8 cellular contexts compared by ENCODE assay signal in genomic region chr11:62666259-62666926, GRCh38. TPM values are rescaled to one million over a fixed set of nuclear protein-coding genes. Genes with fewer than 3 reads are reported as not detected.
DNase-seq lines count a peak whose midpoint lies in the region; ATAC-seq and TF ChIP-seq lines count a peak whose summit lies in the region.

No MANE protein-coding gene starts in this region.

- WGBS in spleen, 5 donors, result 45 to 72% (median 64%) methylated on average over 14 to 16 of the region's 16 CpGs

- H3K27me3 ChIP-seq in H7 (ENCODE audit: control insufficient read depth, insufficient read depth, low read length) (no peaks in the 10 kb centered on the region), left ventricle myocardium inferior (ENCODE audit: low read depth) (no peaks in the 10 kb centered on the region), spleen (replicated peaks in 1 of 7) (no peaks in the 10 kb centered on the region)

- TF ChIP-seq CTCF in left ventricle myocardium inferior (IDR thresholded peaks at IDR 0.05; ENCODE audit: borderline replicate concordance) (no peak), spleen (IDR thresholded peaks at IDR 0.05 in 8 of 11, conservative IDR thresholded peaks at IDR 0.05 in 3 of 11) (no peak)

- ATAC-seq in GM19463 (IDR thresholded peaks at IDR 0.05; ENCODE audit: unreplicated experiment), result no peak

- peaks cover 45% of the 10 kb centered on the region for H3K36me3 Mint-ChIP-seq in activated CD4-positive, alpha-beta memory T cell treated with anti-CD3 and anti-CD28 coated beads for 36 hours

- H3K4me1 Mint-ChIP-seq in activated CD4-positive, alpha-beta memory T cell treated with anti-CD3 and anti-CD28 coated beads for 36 hours (ENCODE audit: low read depth), result peaks cover 43% of the 10 kb centered on the region

- peak overlapping the region; percentile 98 for H3K4me3 Mint-ChIP-seq in activated CD4-positive, alpha-beta memory T cell treated with anti-CD3 and anti-CD28 coated beads for 36 hours

- H3K36me3 ChIP-seq in H7 (replicated peaks; ENCODE audit: control insufficient read depth, insufficient read depth, low read length) (peaks cover 20% of the 10 kb centered on the region), left ventricle myocardium inferior (peaks cover 21% of the 10 kb centered on the region), spleen (peaks cover 0 to 39% (median 19%) of the 10 kb centered on the region in 6 donors)

- H3K4me3 ChIP-seq in H7 (ENCODE audit: insufficient read depth, low read depth, low read length) (peak overlapping the region; percentile 79), left ventricle myocardium inferior (peak overlapping the region; percentile 93), spleen (peak overlapping the region; percentile 73 to 91 (median 82))

- H3K9me3 ChIP-seq in left ventricle myocardium inferior (replicated peaks) (no peaks in the 10 kb centered on the region), spleen (no peaks in the 10 kb centered on the region)

- peak; percentile 46 for DNase-seq in H7
- peak; percentile 27 for DNase-seq in activated CD4-positive, alpha-beta memory T cell treated with anti-CD3 and anti-CD28 coated beads for 36 hours
- DNase-seq in left ventricle myocardium inferior, result no peak
- peak; percentile 82 for DNase-seq in spleen
- no peak for DNase-seq in T1000 (lab: John Stamatoyannopoulos, UW)
- no peak for DNase-seq in NCI-H2029 (lab: John Stamatoyannopoulos, UW)
- no peak for DNase-seq in NCI-H510A treated with DMSO at 0.1 percent for 48 hours (lab: John Stamatoyannopoulos, UW)

- no peak for TF ChIP-seq POLR2A in spleen (IDR thresholded peaks at IDR 0.05)

- peak overlapping the region; percentile 97 for H3K27ac Mint-ChIP-seq in activated CD4-positive, alpha-beta memory T cell treated with anti-CD3 and anti-CD28 coated beads for 36 hours

- intact Hi-C loops in activated CD4-positive, alpha-beta memory T cell treated with anti-CD3 and anti-CD28 coated beads for 36 hours (cut with micrococcal nuclease), result no loop called here
- intact Hi-C loops in left ventricle myocardium inferior (cut with micrococcal nuclease), result no loop called here
- intact Hi-C loops in spleen (cut with DNase I; ENCODE audit: low total_unique reads), result no loop called here

- H3K27ac ChIP-seq in left ventricle myocardium inferior (replicated peaks), result peak overlapping the region; percentile 95
- H3K27ac ChIP-seq in spleen, result peak overlapping the region; percentile 87 to 96 (median 94)

- POLR2A ChIA-PET in activated CD4-positive, alpha-beta memory T cell treated with anti-CD3 and anti-CD28 coated beads for 36 hours (lab: Charles Lee), result interaction anchor here (0.6 to 5.4 kb wide), 16 partner anchors 8 to 215 kb away, joined by 4 to 71 read pairs (median 17); partner anchors contain the start of genes EEF1G, GANAB, INTS5 and MTA2

- no peaks in the 10 kb centered on the region for H3K27me3 Mint-ChIP-seq in activated CD4-positive, alpha-beta memory T cell treated with anti-CD3 and anti-CD28 coated beads for 36 hours

- H3K4me1 ChIP-seq in left ventricle myocardium inferior (peaks cover 70% of the 10 kb centered on the region), spleen (peaks cover 29 to 83% (median 64%) of the 10 kb centered on the region in 6 donors)

- CTCF ChIA-PET in activated CD4-positive, alpha-beta memory T cell treated with anti-CD3 and anti-CD28 coated beads for 36 hours (lab: Charles Lee), result interaction anchor here (0.7 to 2.5 kb wide), 6 partner anchors 55 to 1307 kb away, joined by 3 to 6 read pairs (median 3); partner anchors contain the start of gene TMEM179B

- no peaks in the 10 kb centered on the region for H3K9me3 Mint-ChIP-seq in activated CD4-positive, alpha-beta memory T cell treated with anti-CD3 and anti-CD28 coated beads for 36 hours

RNA-seq across cellular contexts. Expression of gene CSKMT, which starts 1.3 kb away (rescaled TPM):
- 24.7 and 38.1 TPM in 2 replicates for total RNA-seq in H7 (2014; rRNA removed; shearing (Covaris generic))
- 10 to 100 TPM; 27.7 to 33.9 TPM for total RNA-seq in activated CD4-positive, alpha-beta memory T cell treated with anti-CD3 and anti-CD28 coated beads for 36 hours
- total RNA-seq in left ventricle myocardium inferior, result 5.0 TPM
- 10 to 100 TPM in 6 of 7 donors, 1 to 10 TPM in 1; 3.0 to 19.4 (median 13.2) TPM for total RNA-seq in spleen
- 10 to 100 TPM; 32.6 to 59.4 (median 40.3) TPM for polyA plus RNA-seq in spleen

RNA-seq across cellular contexts. Expression of gene C11orf98, which starts 1.4 kb away (rescaled TPM):
- 107 and 136 TPM in 2 replicates for total RNA-seq in H7 (2014; rRNA removed; shearing (Covaris generic))
- total RNA-seq in activated CD4-positive, alpha-beta memory T cell treated with anti-CD3 and anti-CD28 coated beads for 36 hours, result 100 to 1,000 TPM; 107 to 110 TPM
- total RNA-seq in left ventricle myocardium inferior (31.1 TPM), spleen (10 to 100 TPM; 30.9 to 43.7 (median 42.5) TPM)
- polyA plus RNA-seq in spleen, result 100 to 1,000 TPM; 144 to 164 (median 152) TPM

RNA-seq across cellular contexts. Expression of gene UQCC3, which starts 5.1 kb away (rescaled TPM):
- 19.0 and 22.4 TPM in 2 replicates for total RNA-seq in H7 (2014; rRNA removed; shearing (Covaris generic))
- 1 to 10 TPM; 6.0 to 6.2 TPM for total RNA-seq in activated CD4-positive, alpha-beta memory T cell treated with anti-CD3 and anti-CD28 coated beads for 36 hours
- 6.9 TPM for total RNA-seq in left ventricle myocardium inferior
- total RNA-seq in spleen, result 1 to 10 TPM; 4.9 to 6.5 (median 5.9) TPM
- polyA plus RNA-seq in spleen, result 10 to 100 TPM; 20.2 to 23.7 (median 23.3) TPM

RNA-seq across cellular contexts. Expression of gene LBHD1, which starts 5.7 kb away (rescaled TPM):
- 2.7 and 4.5 TPM in 2 replicates for total RNA-seq in H7 (2014; rRNA removed; shearing (Covaris generic))
- total RNA-seq in activated CD4-positive, alpha-beta memory T cell treated with anti-CD3 and anti-CD28 coated beads for 36 hours, result 10 to 100 TPM; 10.8 to 14.1 TPM
- 2.1 TPM for total RNA-seq in left ventricle myocardium inferior
- total RNA-seq in spleen, result 10 to 100 TPM in 6 of 7 donors, 1 to 10 TPM in 1; 10.0 to 20.2 (median 12.8) TPM
- 10 to 100 TPM in 2 of 3 donors, 1 to 10 TPM in 1; 7.3 to 21.2 (median 15.1) TPM for polyA plus RNA-seq in spleen

RNA-seq across cellular contexts. Expression of gene UBXN1, which starts 12.5 kb away (rescaled TPM):
- total RNA-seq in H7 (2014; rRNA removed; shearing (Covaris generic)), result 79.2 and 81.2 TPM in 2 replicates
- total RNA-seq in activated CD4-positive, alpha-beta memory T cell treated with anti-CD3 and anti-CD28 coated beads for 36 hours, result 100 to 1,000 TPM; 110 to 116 TPM
- total RNA-seq in left ventricle myocardium inferior, result 82.3 TPM
- 100 to 1,000 TPM in 6 of 7 donors, 10 to 100 TPM in 1; 93.8 to 158 (median 128) TPM for total RNA-seq in spleen
- polyA plus RNA-seq in spleen, result 100 to 1,000 TPM; 198 to 209 (median 203) TPM

Comparison
In these comparisons a context has a peak if more than half of its experiments do, and no peak if none do; other contexts are left out.
1. DNase-seq: peak in H7 (single experiment), activated CD4-positive, alpha-beta memory T cell treated with anti-CD3 and anti-CD28 coated beads for 36 hours (single experiment) and spleen (single experiment); none in left ventricle myocardium inferior (single experiment), T1000 (single experiment), NCI-H2029 (single experiment) and NCI-H510A treated with DMSO at 0.1 percent for 48 hours (single experiment).
2. Peak in every context shown above with its lines, with median percentiles within 50 percentile points of each other: H3K4me3 ChIP-seq.